In genomic region chr17:81859906-81860755, GRCh38 we compare ENCODE assay signal across 8 cellular contexts. TPM values are rescaled to one million over a fixed set of nuclear protein-coding genes. Genes with fewer than 3 reads are reported as not detected.
DNase-seq lines count a peak whose midpoint lies in the region; ATAC-seq lines count a peak whose summit lies in the region.

TSS of gene P4HB (minus strand) at chr17:81860535. CDS start at chr17:81860471, 64 bp downstream.

- ATAC-seq in activated naive CD8-positive, alpha-beta T cell treated with anti-CD3 and anti-CD28 coated beads, Interleukin-2, amount 50 U/mL, for 24 hours = no peak
- no peak for ATAC-seq in HG02870 (IDR thresholded peaks at IDR 0.05; ENCODE audit: unreplicated experiment)

- peaks cover 3% of the 10 kb centered on the region for H3K27me3 Mint-ChIP-seq in activated naive CD8-positive, alpha-beta T cell treated with anti-CD3 and anti-CD28 coated beads, Interleukin-2, amount 50 U/mL, for 24 hours

- no CpG with 5 or more reads among the region's 95 CpGs for WGBS in iPS DF 6.9 (ENCODE audit: insufficient coverage, insufficient read length)

- no peaks in the 10 kb centered on the region for H3K9me3 Mint-ChIP-seq in activated naive CD8-positive, alpha-beta T cell treated with anti-CD3 and anti-CD28 coated beads, Interleukin-2, amount 50 U/mL, for 24 hours

- no peaks in the 10 kb centered on the region for H3K27me3 ChIP-seq in iPS DF 6.9 (ENCODE audit: control insufficient read depth, insufficient read depth, low read length)

- H3K4me3 Mint-ChIP-seq in activated naive CD8-positive, alpha-beta T cell treated with anti-CD3 and anti-CD28 coated beads, Interleukin-2, amount 50 U/mL, for 24 hours = peak within 1 kb of the TSS; percentile 98

- H3K36me3 Mint-ChIP-seq in activated naive CD8-positive, alpha-beta T cell treated with anti-CD3 and anti-CD28 coated beads, Interleukin-2, amount 50 U/mL, for 24 hours (ENCODE audit: low read depth) = peaks cover 62% of the 10 kb centered on the region

- H3K9me3 ChIP-seq in iPS DF 6.9 (ENCODE audit: control insufficient read depth, insufficient read depth, low read length) = no peaks in the 10 kb centered on the region

- peak within 1 kb of the TSS; percentile 81 for H3K4me3 ChIP-seq in iPS DF 6.9 (ENCODE audit: low read length)
- H3K4me3 ChIP-seq in skin epidermis = peak within 1 kb of the TSS; percentile 78 to 99 (median 97)

- DNase-seq in activated gamma-delta T cell (lab: John Stamatoyannopoulos, UW) (peak; percentile 97), activated gamma-delta T cell treated with Interleukin-2 at 50 U/mL for 16 hours (no peak), HT1080 (ENCODE audit: low read depth) (peak; percentile 33), iPS DF 6.9 (ENCODE audit: low read depth, low spot score) (no peak), NAMALWA (ENCODE audit: low spot score) (no peak)
- DNase-seq in activated naive CD8-positive, alpha-beta T cell treated with anti-CD3 and anti-CD28 coated beads, Interleukin-2, amount 50 U/mL, for 24 hours = peak; percentile 96

- peak within 1 kb of the TSS; percentile 99 for H3K27ac Mint-ChIP-seq in activated naive CD8-positive, alpha-beta T cell treated with anti-CD3 and anti-CD28 coated beads, Interleukin-2, amount 50 U/mL, for 24 hours

- peaks cover 50% of the 10 kb centered on the region for H3K4me1 Mint-ChIP-seq in activated naive CD8-positive, alpha-beta T cell treated with anti-CD3 and anti-CD28 coated beads, Interleukin-2, amount 50 U/mL, for 24 hours

- H3K27ac ChIP-seq in iPS DF 6.9 (ENCODE audit: low read length) (no peak within 1 kb of the TSS), skin epidermis (peak within 1 kb of the TSS; percentile 90 to 99 (median 96))

- no peaks in the 10 kb centered on the region for H3K4me1 ChIP-seq in iPS DF 6.9 (ENCODE audit: control insufficient read depth, insufficient read depth, low read length)

- peaks cover 11% of the 10 kb centered on the region for H3K36me3 ChIP-seq in iPS DF 6.9 (ENCODE audit: control insufficient read depth, insufficient read depth, low read length)

RNA-seq across cellular contexts. Expression of gene P4HB, which starts in this region (rescaled TPM):
- total RNA-seq in HT1080 (2014; rRNA removed; shearing (Covaris generic)) = 784 and 825 TPM in 2 replicates
- 842 and 901 TPM in 2 replicates for polyA plus RNA-seq in HT1080 (2015; cell fraction: cytosol; rRNA removed)
- polyA plus RNA-seq in HT1080 (2015; cell fraction: nucleus; rRNA removed) = 1,349 and 1,466 TPM in 2 replicates

Comparison
In these comparisons a context has a peak if more than half of its experiments do, and no peak if none do; other contexts are left out.
1. DNase-seq: peak in activated gamma-delta T cell (single experiment), HT1080 (single experiment) and activated naive CD8-positive, alpha-beta T cell treated with anti-CD3 and anti-CD28 coated beads, Interleukin-2, amount 50 U/mL, for 24 hours (single experiment); none in activated gamma-delta T cell treated with Interleukin-2 at 50 U/mL for 16 hours (single experiment), iPS DF 6.9 (single experiment) and NAMALWA (single experiment).